ENCODE assay signal across 26 cellular contexts in genomic region chr1:205809469-205809868, GRCh38. TPM values are rescaled to one million over a fixed set of nuclear protein-coding genes. Genes with fewer than 3 reads are reported as not detected.
DNase-seq lines count a peak whose midpoint lies in the region; ATAC-seq and TF ChIP-seq lines count a peak whose summit lies in the region.
"Had no signal": no experiment of that assay in that cellular context is flagged by ENCODE, and none has a peak within 500 bp of the region (broad histone marks: within the 10 kb centered on the region; RNA-seq: fewer than 3 reads in every experiment).

No MANE protein-coding gene starts in this region.

- H3K9me3 ChIP-seq in DND-41 (ENCODE audit: insufficient read depth, low read length, severe bottlenecking), result no peaks in the 10 kb centered on the region
- H3K9me3 ChIP-seq in neural progenitor cell (ENCODE audit: low read depth), result no peaks in the 10 kb centered on the region
- H3K9me3 ChIP-seq: adrenal gland, mucosa of descending colon, prostate gland had no signal

- H3K27me3 Mint-ChIP-seq in T-helper 2 cell treated with Interferon-gamma antibody and Interleukin-4, amounts not matched to agents 5 μg/mL and 100 μg/mL, for 36 hours (ENCODE audit: low read depth), result no peaks in the 10 kb centered on the region
- H3K27me3 Mint-ChIP-seq in neural progenitor cell (ENCODE audit: insufficient read depth, low read depth) (peaks cover 2% of the 10 kb centered on the region), osteocyte (ENCODE audit: unreplicated experiment) (no peaks in the 10 kb centered on the region)

- H3K27me3 ChIP-seq in DND-41 (ENCODE audit: insufficient read depth, low read length, poor library complexity) (no peaks in the 10 kb centered on the region), neural progenitor cell (peaks cover 7% of the 10 kb centered on the region)
- H3K27me3 ChIP-seq: adrenal gland had no signal

- H3K27ac ChIP-seq in DND-41 (ENCODE audit: low read length) (0 out of 2 replicates have a peak overlapping the region, but pooled peaks have one; percentile 1), neural progenitor cell (no peak overlapping the region)
- H3K27ac ChIP-seq: adrenal gland, prostate gland had no signal

- peak overlapping the region; percentile 97 for H3K4me2 ChIP-seq in DND-41 (ENCODE audit: insufficient read depth, low read length)
- H3K4me2 ChIP-seq in neural progenitor cell, result peak overlapping the region; percentile 11

- H3F3A ChIP-seq in neural progenitor cell (ENCODE audit: low read depth), result peaks cover 9% of the 10 kb centered on the region

- H2AFZ ChIP-seq in DND-41 (ENCODE audit: low read depth, low read length), result no peak overlapping the region
- H2AFZ ChIP-seq in neural progenitor cell (replicated peaks), result no peak overlapping the region

- peaks cover 83% of the 10 kb centered on the region for H3K79me2 ChIP-seq in DND-41 (ENCODE audit: insufficient read depth, low read length)
- H3K79me2 ChIP-seq in neural progenitor cell (ENCODE audit: low read depth), result peaks cover 21% of the 10 kb centered on the region

- no peaks in the 10 kb centered on the region for H3K9me3 Mint-ChIP-seq in T-helper 2 cell treated with Interferon-gamma antibody and Interleukin-4, amounts not matched to agents 5 μg/mL and 100 μg/mL, for 36 hours
- H3K9me3 Mint-ChIP-seq in neural progenitor cell, result no peaks in the 10 kb centered on the region
- no peaks in the 10 kb centered on the region for H3K9me3 Mint-ChIP-seq in osteocyte (ENCODE audit: unreplicated experiment)
- H3K9me3 Mint-ChIP-seq: H9 had no signal

- H3K27ac Mint-ChIP-seq in T-helper 2 cell treated with Interferon-gamma antibody and Interleukin-4, amounts not matched to agents 5 μg/mL and 100 μg/mL, for 36 hours, result no peak overlapping the region
- H3K27ac Mint-ChIP-seq in neural progenitor cell, result no peak overlapping the region
- H3K27ac Mint-ChIP-seq in osteocyte (ENCODE audit: unreplicated experiment), result no peak overlapping the region
- H3K27ac Mint-ChIP-seq: CD14-positive monocyte, endodermal cell had no signal

- TF ChIP-seq CTCF in DND-41 (IDR thresholded peaks at IDR 0.05; ENCODE audit: borderline replicate concordance, extremely low read depth, low read length, poor library complexity, severe bottlenecking) (no peak), choroid plexus epithelial cell (conservative IDR thresholded peaks at IDR 0.05; ENCODE audit: low read depth, low read length) (peak; percentile 3), neural progenitor cell (IDR thresholded peaks at IDR 0.05) (no peak), osteocyte (IDR thresholded peaks at IDR 0.05) (no peak)

- peak overlapping the region in 1 of 2 experiments; percentile 1; a peak in 1 of 4 replicates for H3K4me3 ChIP-seq in DND-41 (ENCODE audit: low read depth in 1 of 2, low read length in 2 of 2)
- no peak overlapping the region for H3K4me3 ChIP-seq in choroid plexus epithelial cell (ENCODE audit: low read depth, low read length)
- no peak overlapping the region for H3K4me3 ChIP-seq in neural progenitor cell
- H3K4me3 ChIP-seq: adrenal gland, mucosa of descending colon, prostate gland had no signal

- H4K20me1 ChIP-seq in DND-41 (ENCODE audit: insufficient read depth, low read length) (peaks cover 38% of the 10 kb centered on the region), neural progenitor cell (ENCODE audit: low read depth) (peaks cover 11% of the 10 kb centered on the region)

- peaks cover 64% of the 10 kb centered on the region for H3K4me1 Mint-ChIP-seq in T-helper 2 cell treated with Interferon-gamma antibody and Interleukin-4, amounts not matched to agents 5 μg/mL and 100 μg/mL, for 36 hours (ENCODE audit: low read depth)
- H3K4me1 Mint-ChIP-seq in neural progenitor cell (peaks cover 33% of the 10 kb centered on the region), osteocyte (ENCODE audit: unreplicated experiment) (peaks cover 48% of the 10 kb centered on the region)

- no peak for DNase-seq in T-helper 2 cell treated with Interferon-gamma antibody and Interleukin-4, amounts not matched to agents 5 μg/mL and 100 μg/mL, for 36 hours (ENCODE audit: low spot score)
- DNase-seq in T-helper 2 cell, result no peak
- DNase-seq in DND-41, result no peak
- DNase-seq in choroid plexus epithelial cell (ENCODE audit: low read depth), result no peak
- no peak for DNase-seq in neural progenitor cell (ENCODE audit: low spot score)
- no peak for DNase-seq in osteocyte (ENCODE audit: extremely low spot score, unreplicated experiment)
- no peak for DNase-seq in ACHN
- DNase-seq: 8988T; activated CD4-positive, alpha-beta T cell treated with anti-CD3 and anti-CD28 coated beads, Interleukin-2, amount 50 U/mL, for 48 hours; activated T-cell treated with anti-CD3 and anti-CD28 coated beads, Interleukin-2, amount 50 U/mL, for 48 hours; adrenal gland; DMS79; endodermal cell; H9; KG1; left colon; mucosa of descending colon; NCI-H1048; NCI-H2081 treated with DMSO at 0.1 percent for 48 hours; NCI-H524 treated with DMSO at 0.1 percent for 48 hours; PC-3; stimulated activated CD4-positive, alpha-beta T cell treated with anti-CD3 and anti-CD28 coated beads, Interleukin-12 subunit alpha, Interleukin-12 subunit beta, amount 100 ng/mL, for 4 hours; trophoblast cell had no signal

- ATAC-seq in DND-41 (ENCODE audit: insufficient read depth, low read depth) (no peak), GM18909 (IDR thresholded peaks at IDR 0.05; ENCODE audit: poor library complexity, unreplicated experiment) (no peak)
- ATAC-seq: left colon, mucosa of descending colon, PC-3 had no signal

- peak overlapping the region; percentile 29 for H3K4me3 Mint-ChIP-seq in T-helper 2 cell treated with Interferon-gamma antibody and Interleukin-4, amounts not matched to agents 5 μg/mL and 100 μg/mL, for 36 hours
- H3K4me3 Mint-ChIP-seq in neural progenitor cell (peak overlapping the region; percentile 7), osteocyte (ENCODE audit: unreplicated experiment) (no peak overlapping the region)
- H3K4me3 Mint-ChIP-seq: CD14-positive monocyte, endodermal cell, H9 had no signal

- H3K36me3 ChIP-seq in DND-41 (ENCODE audit: insufficient read depth, low read length), result peaks cover 53% of the 10 kb centered on the region
- no peaks in the 10 kb centered on the region for H3K36me3 ChIP-seq in neural progenitor cell
- H3K36me3 ChIP-seq: prostate gland had no signal

- peaks cover 28% of the 10 kb centered on the region for H3K36me3 Mint-ChIP-seq in T-helper 2 cell treated with Interferon-gamma antibody and Interleukin-4, amounts not matched to agents 5 μg/mL and 100 μg/mL, for 36 hours (ENCODE audit: low read depth)
- H3K36me3 Mint-ChIP-seq in neural progenitor cell (peaks cover 28% of the 10 kb centered on the region), osteocyte (ENCODE audit: unreplicated experiment) (peaks cover 21% of the 10 kb centered on the region)

- in situ Hi-C loops in ACHN (cut with HindIII; ENCODE audit: low pct_ligation_motif_present, low pct_unique_long_range_greater_than_20kb, low sequenced_read_pairs), result no loop called here

- H3K4me1 ChIP-seq in DND-41 (ENCODE audit: insufficient read depth, low read length) (peaks cover 80% of the 10 kb centered on the region), neural progenitor cell (peaks cover 24% of the 10 kb centered on the region)

- H3K9ac ChIP-seq in DND-41 (ENCODE audit: low read depth, low read length) (no peak overlapping the region; the same call in 1 of the 2 replicates), neural progenitor cell (no peak overlapping the region)

RNA-seq across cellular contexts. Expression of gene SLC41A1, which starts 3.5 kb away (rescaled TPM):
- total RNA-seq in neural progenitor cell (ENCODE audit: low replicate concordance) (10.4 and 15.8 TPM in 2 replicates), osteocyte (25.6 and 29.5 TPM in 2 replicates)

RNA-seq across cellular contexts. Expression of gene RAB29, which starts 34.2 kb away (rescaled TPM):
- total RNA-seq in neural progenitor cell (ENCODE audit: low replicate concordance), result 3.8 and 6.0 TPM in 2 replicates
- 32.0 and 34.2 TPM in 2 replicates for total RNA-seq in osteocyte

RNA-seq across cellular contexts. Expression of gene PM20D1, which starts 40.5 kb away (rescaled TPM):
- total RNA-seq in neural progenitor cell (ENCODE audit: low replicate concordance) (not detected in 2 replicates), osteocyte (not detected in 2 replicates)
- total RNA-seq: endodermal cell, H9, PC-3, prostate gland had no signal

RNA-seq across cellular contexts. Expression of gene NUCKS1, which starts 59.5 kb away (rescaled TPM):
- total RNA-seq in neural progenitor cell (ENCODE audit: low replicate concordance), result 449 and 700 TPM in 2 replicates
- total RNA-seq in osteocyte, result 189 and 215 TPM in 2 replicates
